27 cellular contexts compared by ENCODE assay signal in the genomic region with DNA sequence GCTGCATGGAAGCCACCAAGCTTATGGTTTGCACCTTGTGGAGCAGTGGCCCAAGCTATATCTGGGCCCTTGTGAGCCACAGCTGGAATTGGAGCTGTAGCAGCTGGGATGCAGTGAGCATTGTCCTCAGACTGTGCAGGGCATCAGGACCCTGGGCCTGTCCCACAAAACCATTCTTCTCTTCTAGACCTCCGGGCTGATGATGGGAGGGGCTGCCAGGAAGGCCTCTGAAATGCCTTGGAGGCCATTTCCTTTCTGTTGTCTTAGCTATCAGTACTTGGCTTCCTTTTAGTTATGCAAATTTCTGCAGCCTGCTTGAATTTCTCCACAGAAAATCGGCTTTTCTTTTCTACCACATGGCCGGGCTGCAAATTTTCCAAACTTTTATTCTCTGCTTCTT. TPM values are rescaled to one million over a fixed set of nuclear protein-coding genes. Genes with fewer than 3 reads are reported as not detected.
"Had no signal": no experiment of that assay in that cellular context is flagged by ENCODE, and none has a peak within 500 bp of the region (broad histone marks: within the 10 kb centered on the region; RNA-seq: fewer than 3 reads in every experiment).

No MANE protein-coding gene starts in this region.

- H3K36me3 ChIP-seq: esophagus muscularis mucosa, gastroesophageal sphincter, heart right ventricle, left lung, right lobe of liver, thoracic aorta, tibial nerve, upper lobe of left lung had no signal

- DNase-seq: effector CD8-positive, alpha-beta T cell; foreskin keratinocyte; glutamatergic neuron; heart right ventricle; hippocampal formation; left cardiac atrium; left lung; mesenchymal stem cell; mucosa of descending colon; naive B cell; right lobe of liver; small intestine; stimulated activated CD4-positive, alpha-beta T cell treated with anti-CD3 and anti-CD28 coated beads, Interleukin-15, amount 100 ng/mL, for 24 hours; stimulated activated CD4-positive, alpha-beta T cell treated with anti-CD3 and anti-CD28 coated beads, Interleukin-2, amount 100 ng/mL, for 48 hours; stimulated activated naive B cell treated with anti-CD40 and anti-IgM and Interleukin-4, amounts not matched to agents 10 μg/mL and 1 μg/mL and 100 μg/mL, for 72 hours; upper lobe of left lung had no signal

- H3K27ac Mint-ChIP-seq: mesothelial cell of epicardium; naive B cell; natural killer cell treated with Interleukin-12 subunit alpha and Interleukin-12 subunit beta and Interleukin-15 and Interleukin-18, amount 100 ng/mL, for 72 hours; progenitor cell of endocrine pancreas; stimulated activated naive B cell treated with anti-CD40 and anti-IgM and Interleukin-4, amounts not matched to agents 10 μg/mL and 1 μg/mL and 100 μg/mL, for 72 hours; stimulated activated naive CD8-positive, alpha-beta T cell treated with anti-CD3 and anti-CD28 coated beads, Interleukin-15, Interleukin-2, amounts not matched to agents 100 ng/mL and 50 ng/mL, for 24 hours had no signal

- H3K4me3 Mint-ChIP-seq: mesothelial cell of epicardium; naive B cell; natural killer cell treated with Interleukin-12 subunit alpha and Interleukin-12 subunit beta and Interleukin-15 and Interleukin-18, amount 100 ng/mL, for 72 hours; neural crest cell; stimulated activated naive B cell treated with anti-CD40 and anti-IgM and Interleukin-4, amounts not matched to agents 10 μg/mL and 1 μg/mL and 100 μg/mL, for 72 hours; stimulated activated naive CD8-positive, alpha-beta T cell treated with anti-CD3 and anti-CD28 coated beads, Interleukin-15, Interleukin-2, amounts not matched to agents 100 ng/mL and 50 ng/mL, for 24 hours had no signal

- H2AFZ ChIP-seq: parathyroid adenoma had no signal

- H3K4me1 Mint-ChIP-seq: mesothelial cell of epicardium; naive B cell; neural crest cell; stimulated activated naive B cell treated with anti-CD40 and anti-IgM and Interleukin-4, amounts not matched to agents 10 μg/mL and 1 μg/mL and 100 μg/mL, for 72 hours had no signal

- H3K9me3 Mint-ChIP-seq: stimulated activated naive CD8-positive, alpha-beta T cell treated with anti-CD3 and anti-CD28 coated beads, Interleukin-15, Interleukin-2, amounts not matched to agents 100 ng/mL and 50 ng/mL, for 24 hours had no signal

- H3K27me3 Mint-ChIP-seq: progenitor cell of endocrine pancreas had no signal

- H3K9me3 ChIP-seq: mucosa of descending colon, right lobe of liver, thoracic aorta had no signal

- H3K4me3 ChIP-seq: esophagus muscularis mucosa, gastroesophageal sphincter, heart right ventricle, left lung, mucosa of descending colon, right lobe of liver, thoracic aorta, tibial nerve, upper lobe of left lung had no signal

- H3K27ac ChIP-seq: esophagus muscularis mucosa, foreskin keratinocyte, gastroesophageal sphincter, heart right ventricle, left lung, parathyroid adenoma, right lobe of liver, thoracic aorta, tibial nerve, upper lobe of left lung had no signal

- H3K9ac ChIP-seq: parathyroid adenoma had no signal

- ATAC-seq: foreskin keratinocyte; gastroesophageal sphincter; heart right ventricle; left cardiac atrium; left lung; mucosa of descending colon; natural killer cell treated with Interleukin-12 subunit alpha and Interleukin-12 subunit beta and Interleukin-15 and Interleukin-18, amount 100 ng/mL, for 72 hours; right lobe of liver; stimulated activated naive B cell treated with anti-CD40 and anti-IgM and Interleukin-4, amounts not matched to agents 10 μg/mL and 1 μg/mL and 100 μg/mL, for 72 hours had no signal

- H3K27me3 ChIP-seq: esophagus muscularis mucosa, foreskin keratinocyte, gastroesophageal sphincter, heart right ventricle, left lung, right lobe of liver, tibial nerve, upper lobe of left lung had no signal

- H3K4me1 ChIP-seq: esophagus muscularis mucosa, foreskin keratinocyte, gastroesophageal sphincter, heart right ventricle, left lung, parathyroid adenoma, right lobe of liver, tibial nerve, upper lobe of left lung had no signal

RNA-seq across cellular contexts. Expression of gene CSRNP3, which starts 46.4 kb away (rescaled TPM):
- total RNA-seq: endothelial cell of umbilical vein; natural killer cell treated with Interleukin-12 subunit alpha and Interleukin-12 subunit beta and Interleukin-15 and Interleukin-18, amount 100 ng/mL, for 72 hours had no signal
- polyA plus RNA-seq: endothelial cell of umbilical vein had no signal
